In genomic region chr5:67453526-67453925, GRCh38 we compare ENCODE assay signal across 20 cellular contexts.
DNase-seq lines count a peak whose midpoint lies in the region; ATAC-seq lines count a peak whose summit lies in the region.
"Had no signal": no experiment of that assay in that cellular context is flagged by ENCODE, and none has a peak within 500 bp of the region (broad histone marks: within the 10 kb centered on the region; RNA-seq: fewer than 3 reads in every experiment).

No MANE protein-coding gene starts in this region.

- peak overlapping the region; percentile 97 for H3K27ac ChIP-seq in SK-N-MC
- H3K27ac ChIP-seq: right atrium auricular region, stomach, tibial nerve had no signal

- H3K9ac ChIP-seq in SK-N-MC (ENCODE audit: insufficient read length) = peak overlapping the region; percentile 21

- DNase-seq in Daoy (ENCODE audit: low read depth) (peak; percentile 47), SK-N-MC (ENCODE audit: low read depth, low spot score) (no peak), dedifferentiated amniotic fluid mesenchymal stem cell (ENCODE audit: extremely low spot score) (peak; percentile 61), myocyte (ENCODE audit: low read depth) (peak; percentile 16), NOMO-1 treated with DMSO at 0.1 percent for 48 hours (lab: John Stamatoyannopoulos, UW; ENCODE audit: unreplicated experiment) (no peak)
- DNase-seq: activated CD4-positive, alpha-beta T cell treated with anti-CD3 and anti-CD28 coated beads, Interleukin-2, amount 50 U/mL, for 4 hours; activated CD8-positive, alpha-beta memory T cell treated with anti-CD3 and anti-CD28 coated beads, Interleukin-2, amount 50 U/mL, for 4 hours; BE2C; central memory CD4-positive, alpha-beta T cell; DND-41; MM.1S; NCI-H1436; NCI-H524; stomach had no signal

- H3K36me3 ChIP-seq in SK-N-MC (ENCODE audit: insufficient read depth, low read length) = no peaks in the 10 kb centered on the region
- H3K36me3 ChIP-seq: BE2C, right atrium auricular region, stomach, tibial nerve had no signal

- no peak for ATAC-seq in activated CD4-positive, CD25-positive, alpha-beta regulatory T cell treated with anti-CD3 and anti-CD28 coated beads, Interleukin-2, amount 50 U/mL, for 24 hours
- ATAC-seq in GM18867 (IDR thresholded peaks at IDR 0.05; ENCODE audit: unreplicated experiment) (no peak), HG03442 (IDR thresholded peaks at IDR 0.05; ENCODE audit: unreplicated experiment) (no peak)
- ATAC-seq: WTC11 had no signal

- H3K4me3 ChIP-seq in SK-N-MC = no peak overlapping the region
- H3K4me3 ChIP-seq: right atrium auricular region, stomach, tibial nerve had no signal

- H3K9me3 ChIP-seq in SK-N-MC (ENCODE audit: low read depth, low read length) = no peaks in the 10 kb centered on the region
- H3K9me3 ChIP-seq: BE2C, right atrium auricular region, stomach had no signal

Comparison
In these comparisons a context has a peak if more than half of its experiments do, and no peak if none do; other contexts are left out.
1. DNase-seq: peak in Daoy (single experiment), dedifferentiated amniotic fluid mesenchymal stem cell (single experiment) and myocyte (single experiment); none in SK-N-MC (single experiment) and NOMO-1 treated with DMSO at 0.1 percent for 48 hours (single experiment).